In the genomic region with DNA sequence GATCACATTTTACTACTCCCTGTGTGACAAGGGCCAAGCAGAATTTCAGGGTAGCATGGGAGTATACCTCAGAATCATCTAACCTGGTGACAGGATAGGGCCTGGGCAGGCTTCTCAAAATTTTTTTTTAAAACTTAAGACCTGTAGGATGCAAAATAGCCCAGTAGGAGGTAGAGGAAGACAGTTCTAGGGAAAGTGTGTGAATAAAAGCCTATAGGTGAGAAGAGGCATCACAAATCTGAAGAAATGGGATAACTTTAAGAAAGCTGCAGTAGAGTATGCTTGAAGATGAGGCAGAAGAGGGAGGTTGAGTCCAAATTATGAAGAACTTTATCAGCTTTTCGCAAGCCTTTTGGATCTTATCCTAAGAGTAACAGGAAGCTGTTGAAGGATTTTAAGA, we compare ENCODE assay signal across 10 cellular contexts. TPM values are rescaled to one million over a fixed set of nuclear protein-coding genes. Genes with fewer than 3 reads are reported as not detected.
DNase-seq lines count a peak whose midpoint lies in the region; ATAC-seq and TF ChIP-seq lines count a peak whose summit lies in the region.
"Had no signal": no experiment of that assay in that cellular context is flagged by ENCODE, and none has a peak within 500 bp of the region (broad histone marks: within the 10 kb centered on the region; RNA-seq: fewer than 3 reads in every experiment).

No MANE protein-coding gene starts in this region.

- peak; percentile 68 for DNase-seq in RWPE1 (ENCODE audit: low spot score)
- no peak for DNase-seq in fibroblast of villous mesenchyme (ENCODE audit: low read depth)
- no peak for DNase-seq in stimulated activated CD4-positive, alpha-beta T cell treated with anti-CD3 and anti-CD28 coated beads, Interleukin-4, amount 100 ng/mL, for 1 hour
- DNase-seq in NCI-H345 (lab: John Stamatoyannopoulos, UW), result no peak
- DNase-seq in mucosa of descending colon, result no peak
- no peak for DNase-seq in NCI-H146 (lab: John Stamatoyannopoulos, UW)
- DNase-seq: NCI-H510A had no signal

- no peak overlapping the region for H3K9ac ChIP-seq in BLaER1

- CTCF ChIA-PET in RWPE1 (lab: Yijun Ruan, JAX), result interaction anchor here (0.6 to 1.0 kb wide), 7 partner anchors 14 to 1405 kb away, joined by 3 to 5 read pairs (median 3); no protein-coding TSS in a partner anchor

- H3K9me3 ChIP-seq in BLaER1 (peaks cover 12% of the 10 kb centered on the region; the same call in 1 of the 2 replicates), mucosa of descending colon (no peaks in the 10 kb centered on the region)
- H3K9me3 ChIP-seq: vagina had no signal

- TF ChIP-seq CTCF in GM12873 (IDR thresholded peaks at IDR 0.05; ENCODE audit: insufficient read depth, low read depth, low read length, missing control alignments) (peak; percentile 35), RWPE1 (conservative IDR thresholded peaks at IDR 0.05; ENCODE audit: low read depth) (peak; percentile 48), fibroblast of villous mesenchyme (IDR thresholded peaks at IDR 0.05; ENCODE audit: insufficient read depth, low read depth, low read length) (peak; percentile 30), mucosa of descending colon (IDR thresholded peaks at IDR 0.05) (no peak)

- H3K4me3 ChIP-seq in BLaER1, result no peak overlapping the region
- no peak overlapping the region for H3K4me3 ChIP-seq in fibroblast of villous mesenchyme (ENCODE audit: low read depth, low read length)
- no peak overlapping the region for H3K4me3 ChIP-seq in mucosa of descending colon
- H3K4me3 ChIP-seq: vagina had no signal

- no peak for ATAC-seq in mucosa of descending colon

- H3K4me2 ChIP-seq in BLaER1, result peak overlapping the region; percentile 82

- H3K4me1 ChIP-seq in BLaER1 (peaks cover 36% of the 10 kb centered on the region), mucosa of descending colon (ENCODE audit: low read depth) (no peaks in the 10 kb centered on the region)
- H3K4me1 ChIP-seq: vagina had no signal

- intact Hi-C loops in mucosa of descending colon (cut with DNase I, micrococcal nuclease), result no loop called here

- peaks cover 23% of the 10 kb centered on the region; the same call in 1 of the 2 replicates for H3K36me3 ChIP-seq in BLaER1
- H3K36me3 ChIP-seq in mucosa of descending colon (ENCODE audit: low read depth), result no peaks in the 10 kb centered on the region
- H3K36me3 ChIP-seq: vagina had no signal

- POLR2A ChIA-PET in RWPE1 (lab: Yijun Ruan, JAX; ENCODE audit: low non-redundant PET), result no interaction called here

- H3K27ac ChIP-seq in BLaER1 (peak overlapping the region; percentile 58; the same call in 1 of the 2 replicates), RWPE1 (no peak overlapping the region)
- H3K27ac ChIP-seq: vagina had no signal

- H3K27me3 ChIP-seq in BLaER1, result no peaks in the 10 kb centered on the region
- H3K27me3 ChIP-seq: vagina had no signal

- H4K20me1 ChIP-seq in BLaER1, result no peaks in the 10 kb centered on the region

RNA-seq across cellular contexts. Expression of gene CNTRL, which starts 32.3 kb away (rescaled TPM):
- total RNA-seq in fibroblast of villous mesenchyme (5.8 and 6.5 TPM in 2 replicates), mucosa of descending colon (10 to 100 TPM in 1 of 3 donors, 1 to 10 TPM in 2; 9.6 to 12.4 (median 9.7) TPM)

RNA-seq across cellular contexts. Expression of gene C5, which starts 57.0 kb away (rescaled TPM):
- total RNA-seq in fibroblast of villous mesenchyme, result 2.3 and 3.9 TPM in 2 replicates
- 1 to 10 TPM in 2 of 3 donors, under 1 TPM in 1; 0.58 to 3.8 (median 1.3) TPM for total RNA-seq in mucosa of descending colon
